Comparison of ENCODE assay signal across 25 cellular contexts in genomic region chr13:25898991-25899390, GRCh38.
DNase-seq lines count a peak whose midpoint lies in the region; ATAC-seq, FAIRE-seq and TF ChIP-seq lines count a peak whose summit lies in the region.
"Had no signal": no experiment of that assay in that cellular context is flagged by ENCODE, and none has a peak within 500 bp of the region (broad histone marks: within the 10 kb centered on the region; RNA-seq: fewer than 3 reads in every experiment).

No MANE protein-coding gene starts in this region.

- H3K23ac ChIP-seq in H1 (ENCODE audit: insufficient read length): no peak overlapping the region

- H3F3A ChIP-seq in Loucy (ENCODE audit: low read depth): no peaks in the 10 kb centered on the region

- H3K36me3 ChIP-seq in Loucy (ENCODE audit: insufficient read depth, low read length) (no peaks in the 10 kb centered on the region), H1 (ENCODE audit: control insufficient read depth in 2 of 4, insufficient read depth in 4 of 4, low read length in 3 of 4) (no peaks in the 10 kb centered on the region)
- H3K36me3 ChIP-seq: BLaER1 treated with 17β-estradiol and CSF1 and Interleukin-3, amounts not matched to agents 10 nM and 100 nM; HAP-1 had no signal

- peak overlapping the region; percentile 49 for H3K4me2 ChIP-seq in Loucy (ENCODE audit: low read depth, low read length, poor library complexity, severe bottlenecking)
- no peak overlapping the region for H3K4me2 ChIP-seq in H1 (ENCODE audit: insufficient read depth in 1 of 2, low read depth in 2 of 2, low read length in 2 of 2)
- H3K4me2 ChIP-seq: KMS-11 had no signal

- H3K27ac Mint-ChIP-seq in activated naive CD8-positive, alpha-beta T cell treated with anti-CD3 and anti-CD28 coated beads, Interleukin-2, amount 10 ng/mL, durations not matched to agents 7 days and 5 days: peak overlapping the region; percentile 81
- no peak overlapping the region for H3K27ac Mint-ChIP-seq in activated naive CD8-positive, alpha-beta T cell treated with anti-CD3 and anti-CD28 coated beads, Interleukin-2, amount 50 U/mL, for 24 hours
- H3K27ac Mint-ChIP-seq: HFFc6, IgD-negative memory B cell had no signal

- peak overlapping the region; percentile 26 for H3K4me3 ChIP-seq in Loucy (ENCODE audit: low read length, poor library complexity, severe bottlenecking)
- H3K4me3 ChIP-seq in H1 (ENCODE audit: extremely low read depth in 1 of 4, insufficient read depth in 2 of 4, low read depth in 3 of 4, low read length in 4 of 4): no peak overlapping the region
- H3K4me3 ChIP-seq: BLaER1 treated with 17β-estradiol and CSF1 and Interleukin-3, amounts not matched to agents 10 nM and 100 nM; GM23248; HAP-1 had no signal

- no peaks in the 10 kb centered on the region for H3K79me1 ChIP-seq in H1 (ENCODE audit: low read depth, low read length)

- no peak overlapping the region for H4K5ac ChIP-seq in H1 (ENCODE audit: insufficient read length, low read depth, low read length)

- TF ChIP-seq EP300 in H1 (IDR thresholded peaks at IDR 0.05; ENCODE audit: borderline replicate concordance in 1 of 2, low read depth in 2 of 2, low read length in 2 of 2): no peak

- peaks cover 9% of the 10 kb centered on the region for H3K9me3 Mint-ChIP-seq in activated naive CD8-positive, alpha-beta T cell treated with anti-CD3 and anti-CD28 coated beads, Interleukin-2, amount 10 ng/mL, durations not matched to agents 7 days and 5 days
- peaks cover 10% of the 10 kb centered on the region for H3K9me3 Mint-ChIP-seq in activated naive CD8-positive, alpha-beta T cell treated with anti-CD3 and anti-CD28 coated beads, Interleukin-2, amount 50 U/mL, for 24 hours

- no peak overlapping the region for H2AFZ ChIP-seq in Loucy (ENCODE audit: low read length)
- no peak overlapping the region for H2AFZ ChIP-seq in H1 (ENCODE audit: low read length)
- H2AFZ ChIP-seq: GM23248 had no signal

- no peak overlapping the region for H2BK12ac ChIP-seq in H1 (ENCODE audit: low read depth, low read length)

- no peak overlapping the region for H3K4ac ChIP-seq in H1 (replicated peaks; ENCODE audit: insufficient read length, low read depth, low read length)

- H2BK15ac ChIP-seq in H1 (ENCODE audit: low read length): no peak overlapping the region

- H3K4me1 ChIP-seq in Loucy (ENCODE audit: insufficient read depth, low read length, poor library complexity, severe bottlenecking) (peaks cover 52% of the 10 kb centered on the region), H1 (replicated peaks in 1 of 4; ENCODE audit: control insufficient read depth in 3 of 4, insufficient read depth in 4 of 4, low read length in 3 of 4) (peaks cover 0 to 2% (median under 1%) of the 10 kb centered on the region in 4 experiments; a peak in 2 of 7 replicates)
- H3K4me1 ChIP-seq: HAP-1 had no signal

- no peaks in the 10 kb centered on the region for H3K27me3 Mint-ChIP-seq in activated naive CD8-positive, alpha-beta T cell treated with anti-CD3 and anti-CD28 coated beads, Interleukin-2, amount 10 ng/mL, durations not matched to agents 7 days and 5 days
- no peaks in the 10 kb centered on the region for H3K27me3 Mint-ChIP-seq in activated naive CD8-positive, alpha-beta T cell treated with anti-CD3 and anti-CD28 coated beads, Interleukin-2, amount 50 U/mL, for 24 hours

- H3K14ac ChIP-seq in H1 (ENCODE audit: insufficient read length): no peak overlapping the region

- peaks cover 15% of the 10 kb centered on the region for H3K36me3 Mint-ChIP-seq in activated naive CD8-positive, alpha-beta T cell treated with anti-CD3 and anti-CD28 coated beads, Interleukin-2, amount 10 ng/mL, durations not matched to agents 7 days and 5 days
- H3K36me3 Mint-ChIP-seq in activated naive CD8-positive, alpha-beta T cell treated with anti-CD3 and anti-CD28 coated beads, Interleukin-2, amount 50 U/mL, for 24 hours (ENCODE audit: low read depth): no peaks in the 10 kb centered on the region
- H3K36me3 Mint-ChIP-seq: IgD-negative memory B cell had no signal

- H2AK5ac ChIP-seq in H1 (ENCODE audit: low read depth, low read length): peak overlapping the region; percentile 82; the same call in 1 of the 2 replicates

- H3K9me3 ChIP-seq in Loucy (ENCODE audit: insufficient read depth, low read depth, low read length) (peaks cover 11% of the 10 kb centered on the region; the same call in 1 of the 2 replicates), H1 (ENCODE audit: insufficient read depth in 2 of 2, low read depth in 1 of 2, low read length in 1 of 2) (peaks cover 19 to 23% of the 10 kb centered on the region in 2 experiments)
- H3K9me3 ChIP-seq: HAP-1 had no signal

- H3K18ac ChIP-seq in H1 (ENCODE audit: extremely low read depth, low read length): no peak overlapping the region

- H3K4me1 Mint-ChIP-seq in activated naive CD8-positive, alpha-beta T cell treated with anti-CD3 and anti-CD28 coated beads, Interleukin-2, amount 10 ng/mL, durations not matched to agents 7 days and 5 days: peaks cover 24% of the 10 kb centered on the region
- peaks cover 28% of the 10 kb centered on the region for H3K4me1 Mint-ChIP-seq in activated naive CD8-positive, alpha-beta T cell treated with anti-CD3 and anti-CD28 coated beads, Interleukin-2, amount 50 U/mL, for 24 hours

- POLR2A ChIA-PET in activated naive CD8-positive, alpha-beta T cell treated with anti-CD3 and anti-CD28 coated beads, Interleukin-2, amount 10 ng/mL, durations not matched to agents 7 days and 5 days (lab: Charles Lee): interaction anchor here (0.9 to 1.6 kb wide), 4 partner anchors 22 to 154 kb away, joined by 3 to 4 read pairs (median 3); no protein-coding TSS in a partner anchor
- POLR2A ChIA-PET in H1 (lab: Charles Lee; ENCODE audit: partially characterized antibody): no interaction called here

- H3K79me2 ChIP-seq in Loucy (ENCODE audit: insufficient read depth, low read length) (no peaks in the 10 kb centered on the region), H1 (ENCODE audit: control insufficient read depth in 1 of 2, insufficient read depth in 2 of 2, low read length in 2 of 2) (no peaks in the 10 kb centered on the region)

- no peak overlapping the region for H3K27ac ChIP-seq in H1 (ENCODE audit: low read depth, low read length)
- H3K27ac ChIP-seq: BLaER1 treated with 17β-estradiol and CSF1 and Interleukin-3, amounts not matched to agents 10 nM and 100 nM; GM23248; KMS-11; SK-N-MC had no signal

- no peak for FAIRE-seq in H1 (lab: Jason Lieb, UNC)
- FAIRE-seq: RCC 7860 had no signal

- TF ChIP-seq POLR2A in H1 (IDR thresholded peaks at IDR 0.05; ENCODE audit: control extremely low read depth in 1 of 2, low read depth in 2 of 2, low read length in 2 of 2): no peak

- no peak overlapping the region for H3K56ac ChIP-seq in H1 (replicated peaks; ENCODE audit: insufficient read length, low read depth, low read length)

- no peaks in the 10 kb centered on the region; the same call in 1 of the 2 replicates for H3K23me2 ChIP-seq in H1 (ENCODE audit: low read depth, low read length)

- WGBS in H1 (ENCODE audit: extremely low coverage in 1 of 2, insufficient coverage in 1 of 2, insufficient read length in 1 of 2, insufficient replicate concordance in 2 of 2, low coverage in 1 of 2, low lambda C conversion rate in 2 of 2, missing lambda C conversion rate in 1 of 2), 2 experiments: 95% methylated on average over 7 of the region's 7 CpGs; no CpG with 5 or more reads in 1 of the 2 experiments

- H4K91ac ChIP-seq in H1 (replicated peaks; ENCODE audit: insufficient read length, low read length): no peak overlapping the region

- ATAC-seq in activated naive CD8-positive, alpha-beta T cell treated with anti-CD3 and anti-CD28 coated beads, Interleukin-2, amount 10 ng/mL, durations not matched to agents 7 days and 5 days (ENCODE audit: low read depth): no peak
- no peak for ATAC-seq in activated naive CD8-positive, alpha-beta T cell treated with anti-CD3 and anti-CD28 coated beads, Interleukin-2, amount 50 U/mL, for 24 hours
- ATAC-seq in HG02623 (IDR thresholded peaks at IDR 0.05; ENCODE audit: unreplicated experiment) (no peak), GM19324 (IDR thresholded peaks at IDR 0.05; ENCODE audit: low FRiP score, unreplicated experiment) (no peak)

- no peak for DNase-seq in activated naive CD8-positive, alpha-beta T cell treated with anti-CD3 and anti-CD28 coated beads, Interleukin-2, amount 10 ng/mL, durations not matched to agents 7 days and 5 days
- no peak for DNase-seq in activated naive CD8-positive, alpha-beta T cell treated with anti-CD3 and anti-CD28 coated beads, Interleukin-2, amount 50 U/mL, for 24 hours
- no peak for DNase-seq in H1 (ENCODE audit: low read depth in 1 of 2, low spot score in 2 of 2)
- DNase-seq in posterior cingulate gyrus: no peak
- no peak for DNase-seq in T1000 (lab: John Stamatoyannopoulos, UW)
- DNase-seq: Calu3, DMS79 treated with DMSO at 0.1 percent for 48 hours, GM23248, HFFc6, NCI-H1105 treated with DMSO at 0.1 percent for 48 hours, NCI-H146, NCI-H1930, NCI-H2107, NCI-H524 treated with DMSO at 0.1 percent for 48 hours, NCI-H774, SIG-M5 had no signal

- H3K9ac ChIP-seq in Loucy (ENCODE audit: low read depth, low read length, poor library complexity, severe bottlenecking): no peak overlapping the region
- no peak overlapping the region for H3K9ac ChIP-seq in H1 (replicated peaks in 1 of 4; ENCODE audit: extremely low read depth in 1 of 4, low read depth in 3 of 4, low read length in 3 of 4)
- H3K9ac ChIP-seq: BLaER1 treated with 17β-estradiol and CSF1 and Interleukin-3, amounts not matched to agents 10 nM and 100 nM; GM23248; KMS-11 had no signal

- no peaks in the 10 kb centered on the region for H3K27me3 ChIP-seq in Loucy (ENCODE audit: insufficient read depth, low read length, poor library complexity, severe bottlenecking)
- no peaks in the 10 kb centered on the region; a peak in 1 of 7 replicates for H3K27me3 ChIP-seq in H1 (replicated peaks in 1 of 4; ENCODE audit: control insufficient read depth in 3 of 4, extremely low read depth in 1 of 4, insufficient read depth in 3 of 4, low read length in 3 of 4)
- H3K27me3 ChIP-seq: BLaER1 treated with 17β-estradiol and CSF1 and Interleukin-3, amounts not matched to agents 10 nM and 100 nM had no signal

- CTCF ChIA-PET in H1 (lab: Charles Lee; ENCODE audit: partially characterized antibody): no interaction called here

- intact Hi-C loops in posterior cingulate gyrus (cut with DNase I): no loop called here

- H4K20me1 ChIP-seq in Loucy (ENCODE audit: insufficient read depth, low read length, poor library complexity, severe bottlenecking) (no peaks in the 10 kb centered on the region), H1 (replicated peaks in 1 of 2; ENCODE audit: control insufficient read depth in 1 of 2, insufficient read depth in 2 of 2, low read length in 2 of 2) (no peaks in the 10 kb centered on the region)
- H4K20me1 ChIP-seq: BLaER1 treated with 17β-estradiol and CSF1 and Interleukin-3, amounts not matched to agents 10 nM and 100 nM had no signal

- no peak for TF ChIP-seq RAD21 in H1 (IDR thresholded peaks at IDR 0.05 in 1 of 2, conservative IDR thresholded peaks at IDR 0.05 in 1 of 2; ENCODE audit: low read depth in 2 of 2, low read length in 2 of 2)

- no peak overlapping the region for H2BK120ac ChIP-seq in H1 (replicated peaks; ENCODE audit: low read depth, low read length)

- H3K9me2 ChIP-seq in Loucy (replicated peaks; ENCODE audit: low read depth, low read length): no peaks in the 10 kb centered on the region

- no peak overlapping the region for H3K4me3 Mint-ChIP-seq in activated naive CD8-positive, alpha-beta T cell treated with anti-CD3 and anti-CD28 coated beads, Interleukin-2, amount 10 ng/mL, durations not matched to agents 7 days and 5 days
- no peak overlapping the region for H3K4me3 Mint-ChIP-seq in activated naive CD8-positive, alpha-beta T cell treated with anti-CD3 and anti-CD28 coated beads, Interleukin-2, amount 50 U/mL, for 24 hours
- H3K4me3 Mint-ChIP-seq: HFFc6 had no signal

- TF ChIP-seq CTCF in Loucy (conservative IDR thresholded peaks at IDR 0.05; ENCODE audit: low read length) (no peak), H1 (IDR thresholded peaks at IDR 0.05; ENCODE audit: control extremely low read depth in 1 of 3, insufficient read depth in 1 of 3, low read depth in 1 of 3, low read length in 3 of 3) (no peak)

- no peak overlapping the region for H4K8ac ChIP-seq in H1 (ENCODE audit: extremely low read depth, insufficient read depth, low read length)

- no peak overlapping the region for H2BK5ac ChIP-seq in H1 (ENCODE audit: low read depth, low read length)

- no peak overlapping the region for H2BK20ac ChIP-seq in H1 (ENCODE audit: low read length)
